ENCODE assay signal across 8 cellular contexts in the genomic region with DNA sequence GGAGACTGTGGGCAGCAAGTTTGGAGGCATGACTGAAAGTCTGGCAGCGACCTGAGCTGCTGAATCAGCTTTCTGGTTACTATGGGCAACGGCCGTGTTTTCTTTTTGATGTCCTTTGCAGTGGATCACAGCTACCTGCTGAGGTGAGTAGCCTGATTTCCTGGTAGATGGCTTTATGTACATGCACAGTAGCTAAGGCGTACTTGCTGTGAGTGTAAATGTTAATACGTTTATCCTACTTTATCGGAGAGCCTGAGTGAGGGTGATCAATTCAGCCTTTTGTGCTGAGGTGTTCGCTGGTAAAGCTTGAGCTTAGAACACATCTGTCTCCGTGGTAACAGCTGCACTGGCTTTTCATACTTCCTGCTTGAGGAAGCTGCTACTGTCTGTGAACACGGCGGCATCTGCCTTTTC.
DNase-seq lines count a peak whose midpoint lies in the region; ATAC-seq, FAIRE-seq and TF ChIP-seq lines count a peak whose summit lies in the region.
"Not testable (repeated sequence)": the region's sequence is repeated elsewhere in the genome, so short reads cannot be mapped to it uniquely, and the experiment has no call there.

No MANE protein-coding gene starts in this region.

- intact Hi-C loops in CD4-positive, alpha-beta memory T cell (cut with micrococcal nuclease) = not testable (repeated sequence)

- not testable (repeated sequence) for H3K36me3 ChIP-seq in CD4-positive, alpha-beta memory T cell (ENCODE audit: insufficient read depth, low read length); astrocyte (ENCODE audit: insufficient read depth, low read length)

- peak overlapping the region; percentile 85 for H3K27ac ChIP-seq in CD4-positive, alpha-beta memory T cell (ENCODE audit: low read depth, low read length)
- H3K27ac ChIP-seq in astrocyte (ENCODE audit: low read depth, low read length); foreskin keratinocyte: not testable (repeated sequence)

- FAIRE-seq in astrocyte (lab: Jason Lieb, UNC) = not testable (repeated sequence)

- H3K4me1 ChIP-seq in CD4-positive, alpha-beta memory T cell (ENCODE audit: insufficient read depth, low read length) = peaks cover 26% of the 10 kb centered on the region
- H3K4me1 ChIP-seq in astrocyte (ENCODE audit: insufficient read depth, low read length); foreskin keratinocyte: not testable (repeated sequence)

- DNase-seq in CD4-positive, alpha-beta memory T cell = peak; percentile 76 to 87 (median 81)
- peak in 2 of 3 experiments; percentile 21 to 62 for DNase-seq in NCI-H1417 (lab: John Stamatoyannopoulos, UW)
- DNase-seq in T-helper 2 cell treated with Interferon-gamma antibody and Interleukin-4, amounts not matched to agents 5 μg/mL and 100 μg/mL, for 36 hours (ENCODE audit: low spot score) = peak; percentile 23
- DNase-seq in activated T-cell treated with anti-CD3 and anti-CD28 coated beads, Interleukin-2, amount 50 U/mL, for 24 hours = peak; percentile 40
- DNase-seq in astrocyte (ENCODE audit: low read depth) = not testable (repeated sequence)
- DNase-seq in foreskin keratinocyte = peak; percentile 11 to 27
- DNase-seq in nephron progenitor cell = peak; percentile 8
- peak; percentile 18 for DNase-seq in stimulated activated CD4-positive, alpha-beta T cell treated with anti-CD3 and anti-CD28 coated beads, Interleukin-4, amount 100 ng/mL, for 1 hour

- H4K20me1 ChIP-seq in astrocyte (ENCODE audit: insufficient read depth, low read length) = not testable (repeated sequence)

- CTCF ChIA-PET in CD4-positive, alpha-beta memory T cell (lab: Charles Lee; ENCODE audit: partially characterized antibody) = not testable (repeated sequence)

- not testable (repeated sequence) for H3K27me3 ChIP-seq in CD4-positive, alpha-beta memory T cell (ENCODE audit: insufficient read depth, low read length); astrocyte (ENCODE audit: insufficient read depth, low read length); foreskin keratinocyte

- not testable (repeated sequence) for H3K27me3 Mint-ChIP-seq in CD4-positive, alpha-beta memory T cell; activated T-cell treated with anti-CD3 and anti-CD28 coated beads, Interleukin-2, amount 50 U/mL, for 24 hours; astrocyte (ENCODE audit: low read depth, unreplicated experiment); nephron progenitor cell (ENCODE audit: low read depth, poor library complexity)
- peaks cover 12% of the 10 kb centered on the region for H3K27me3 Mint-ChIP-seq in T-helper 2 cell treated with Interferon-gamma antibody and Interleukin-4, amounts not matched to agents 5 μg/mL and 100 μg/mL, for 36 hours (ENCODE audit: low read depth)

- H3K4me3 Mint-ChIP-seq in CD4-positive, alpha-beta memory T cell = peak overlapping the region; percentile 77 to 96 (median 83)
- H3K4me3 Mint-ChIP-seq in T-helper 2 cell treated with Interferon-gamma antibody and Interleukin-4, amounts not matched to agents 5 μg/mL and 100 μg/mL, for 36 hours = peak overlapping the region; percentile 67
- H3K4me3 Mint-ChIP-seq in activated T-cell treated with anti-CD3 and anti-CD28 coated beads, Interleukin-2, amount 50 U/mL, for 24 hours = peak overlapping the region; percentile 61
- not testable (repeated sequence) for H3K4me3 Mint-ChIP-seq in astrocyte (ENCODE audit: unreplicated experiment)
- peak overlapping the region; percentile 9 for H3K4me3 Mint-ChIP-seq in nephron progenitor cell

- H3K9me3 Mint-ChIP-seq in CD4-positive, alpha-beta memory T cell; T-helper 2 cell treated with Interferon-gamma antibody and Interleukin-4, amounts not matched to agents 5 μg/mL and 100 μg/mL, for 36 hours; activated T-cell treated with anti-CD3 and anti-CD28 coated beads, Interleukin-2, amount 50 U/mL, for 24 hours; astrocyte (ENCODE audit: unreplicated experiment); nephron progenitor cell: not testable (repeated sequence)

- not testable (repeated sequence) for ATAC-seq in foreskin keratinocyte

- H3K9me3 ChIP-seq in CD4-positive, alpha-beta memory T cell (ENCODE audit: control insufficient read depth in 1 of 2, low read length in 2 of 2); astrocyte (ENCODE audit: insufficient read depth, low read depth, low read length): not testable (repeated sequence)

- POLR2A ChIA-PET in CD4-positive, alpha-beta memory T cell (lab: Charles Lee; ENCODE audit: partially characterized antibody) = not testable (repeated sequence)

- not testable (repeated sequence) for H3K36me3 Mint-ChIP-seq in CD4-positive, alpha-beta memory T cell; T-helper 2 cell treated with Interferon-gamma antibody and Interleukin-4, amounts not matched to agents 5 μg/mL and 100 μg/mL, for 36 hours (ENCODE audit: low read depth); activated T-cell treated with anti-CD3 and anti-CD28 coated beads, Interleukin-2, amount 50 U/mL, for 24 hours (ENCODE audit: low read depth); astrocyte (ENCODE audit: low read depth, unreplicated experiment); nephron progenitor cell (ENCODE audit: low read depth)

- H3K79me2 ChIP-seq in astrocyte (ENCODE audit: insufficient read depth, low read length) = not testable (repeated sequence)

- peak overlapping the region in 1 of 2 donors; percentile 40 for H3K4me3 ChIP-seq in CD4-positive, alpha-beta memory T cell (ENCODE audit: low read length in 2 of 2)
- not testable (repeated sequence) for H3K4me3 ChIP-seq in astrocyte (ENCODE audit: insufficient read depth, low read depth, low read length)

- peak overlapping the region; percentile 96 to 100 (median 98) for H3K27ac Mint-ChIP-seq in CD4-positive, alpha-beta memory T cell
- peak overlapping the region; percentile 86 for H3K27ac Mint-ChIP-seq in T-helper 2 cell treated with Interferon-gamma antibody and Interleukin-4, amounts not matched to agents 5 μg/mL and 100 μg/mL, for 36 hours
- peak overlapping the region; percentile 86 for H3K27ac Mint-ChIP-seq in activated T-cell treated with anti-CD3 and anti-CD28 coated beads, Interleukin-2, amount 50 U/mL, for 24 hours
- H3K27ac Mint-ChIP-seq in astrocyte (ENCODE audit: unreplicated experiment) (peak overlapping the region; percentile 83), nephron progenitor cell (peak overlapping the region; percentile 73)

- H3K4me2 ChIP-seq in astrocyte (ENCODE audit: low read length) = not testable (repeated sequence)

- peaks cover 28 to 56% (median 36%) of the 10 kb centered on the region in 4 donors for H3K4me1 Mint-ChIP-seq in CD4-positive, alpha-beta memory T cell
- peaks cover 25% of the 10 kb centered on the region for H3K4me1 Mint-ChIP-seq in T-helper 2 cell treated with Interferon-gamma antibody and Interleukin-4, amounts not matched to agents 5 μg/mL and 100 μg/mL, for 36 hours (ENCODE audit: low read depth)
- H3K4me1 Mint-ChIP-seq in activated T-cell treated with anti-CD3 and anti-CD28 coated beads, Interleukin-2, amount 50 U/mL, for 24 hours (ENCODE audit: low read depth) = peaks cover 25% of the 10 kb centered on the region
- peaks cover 16% of the 10 kb centered on the region for H3K4me1 Mint-ChIP-seq in astrocyte (ENCODE audit: low read depth, unreplicated experiment)
- peaks cover 61% of the 10 kb centered on the region for H3K4me1 Mint-ChIP-seq in nephron progenitor cell

- not testable (repeated sequence) for H3K9ac ChIP-seq in astrocyte (ENCODE audit: low read length)

- H2AFZ ChIP-seq in astrocyte (ENCODE audit: low read depth, low read length) = not testable (repeated sequence)

- not testable (repeated sequence) for TF ChIP-seq CTCF in astrocyte (IDR thresholded peaks at IDR 0.05; ENCODE audit: insufficient read depth, low read depth, low read length); foreskin keratinocyte (conservative IDR thresholded peaks at IDR 0.05); nephron progenitor cell (IDR thresholded peaks at IDR 0.05)
